8 cellular contexts compared by ENCODE assay signal in genomic region chrX:134520860-134521390, GRCh38.
DNase-seq lines count a peak whose midpoint lies in the region; ATAC-seq and TF ChIP-seq lines count a peak whose summit lies in the region.

No MANE protein-coding gene starts in this region.

- H3K27me3 ChIP-seq in adipocyte (replicated peaks; ENCODE audit: control insufficient read depth, insufficient read depth, low read length) (no peaks in the 10 kb centered on the region), upper lobe of right lung (no peaks in the 10 kb centered on the region)

- DNase-seq in D341Med (ENCODE audit: low spot score) (peak; percentile 48), NCI-H2029 (lab: John Stamatoyannopoulos, UW) (peak; percentile 16), adipocyte (ENCODE audit: low read depth) (peak; percentile 74), iPS-NIHi11 (ENCODE audit: low spot score) (peak; percentile 49), upper lobe of right lung (no peak), NCI-H128 (lab: John Stamatoyannopoulos, UW; ENCODE audit: unreplicated experiment) (no peak)
- DNase-seq in activated effector memory CD4-positive, alpha-beta T cell treated with Interleukin-2 at 50 U/mL for 16 hours = no peak

- H3K36me3 ChIP-seq in adipocyte (ENCODE audit: control insufficient read depth, insufficient read depth, low read length, severe bottlenecking) (no peaks in the 10 kb centered on the region), upper lobe of right lung (no peaks in the 10 kb centered on the region)

- peak; percentile 62 for ATAC-seq in GM21360 (IDR thresholded peaks at IDR 0.05; ENCODE audit: unreplicated experiment)
- peak; percentile 76 for ATAC-seq in upper lobe of right lung

- TF ChIP-seq CTCF in upper lobe of right lung (IDR thresholded peaks at IDR 0.05) = peak; percentile 51

- H3K9me3 ChIP-seq in adipocyte (ENCODE audit: control insufficient read depth, low read length) (no peaks in the 10 kb centered on the region), upper lobe of right lung (no peaks in the 10 kb centered on the region)

- H3K4me1 ChIP-seq in adipocyte (ENCODE audit: control insufficient read depth, insufficient read depth, low read length) = no peaks in the 10 kb centered on the region
- no peaks in the 10 kb centered on the region for H3K4me1 ChIP-seq in upper lobe of right lung

- no peak overlapping the region for H3K4me3 ChIP-seq in adipocyte (ENCODE audit: low read length)
- no peak overlapping the region for H3K4me3 ChIP-seq in upper lobe of right lung

- no peak overlapping the region for H3K27ac ChIP-seq in upper lobe of right lung

- H3K9ac ChIP-seq in adipocyte (ENCODE audit: low read length) = no peak overlapping the region

- intact Hi-C loops in upper lobe of right lung (cut with DNase I) = no loop called here

Comparison
In these comparisons a context has a peak if more than half of its experiments do, and no peak if none do; other contexts are left out.
1. DNase-seq: peak in D341Med (single experiment), NCI-H2029 (single experiment), adipocyte (single experiment) and iPS-NIHi11 (single experiment); none in upper lobe of right lung (single experiment), activated effector memory CD4-positive, alpha-beta T cell treated with Interleukin-2 at 50 U/mL for 16 hours (single experiment) and NCI-H128 (single experiment).